ENCODE assay signal across 22 cellular contexts in the genomic region with DNA sequence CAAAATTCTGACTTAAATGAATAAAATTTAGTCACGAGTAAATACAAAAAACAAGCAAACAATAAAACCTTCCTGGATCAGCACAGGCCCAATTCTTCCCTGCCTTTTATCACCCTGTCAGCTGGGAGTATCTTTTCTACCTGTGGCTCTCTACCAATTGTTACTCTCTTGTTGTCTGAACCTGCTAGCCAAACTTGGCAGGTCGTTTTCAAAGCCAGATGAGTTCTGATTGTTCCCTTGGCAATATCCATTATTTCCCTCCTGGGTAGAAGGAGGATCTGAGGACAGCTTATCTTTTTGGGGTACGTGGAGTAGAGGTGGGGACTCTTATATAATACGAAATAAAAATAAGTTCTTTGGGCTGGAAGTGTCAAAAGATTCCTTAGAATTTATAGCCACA.
"Had no signal": no experiment of that assay in that cellular context is flagged by ENCODE, and none has a peak within 500 bp of the region (broad histone marks: within the 10 kb centered on the region; RNA-seq: fewer than 3 reads in every experiment).

No MANE protein-coding gene starts in this region.

- H3K27ac Mint-ChIP-seq: activated CD4-positive, alpha-beta T cell treated with anti-CD3 and anti-CD28 coated beads, Interleukin-2, amount 10 ng/mL, durations not matched to agents 7 days and 5 days; nephron; T-helper 2 cell treated with Interferon-gamma antibody and Interleukin-4, amounts not matched to agents 5 μg/mL and 100 μg/mL, for 36 hours had no signal

- H3K27ac ChIP-seq: epithelial cell of prostate, neutrophil, ovary, prostate gland, spleen, VCaP had no signal

- H3K27me3 Mint-ChIP-seq: activated CD4-positive, alpha-beta T cell treated with anti-CD3 and anti-CD28 coated beads, Interleukin-2, amount 10 ng/mL, durations not matched to agents 7 days and 5 days; brain had no signal

- ATAC-seq: activated CD4-positive, CD25-positive, alpha-beta regulatory T cell treated with anti-CD3 and anti-CD28 coated beads, Interleukin-2, amount 50 U/mL, for 24 hours; activated T-cell treated with anti-CD3 and anti-CD28 coated beads, Interleukin-2, amount 50 U/mL, for 4 hours had no signal

- H3K4me3 Mint-ChIP-seq: activated CD4-positive, alpha-beta T cell treated with anti-CD3 and anti-CD28 coated beads, Interleukin-2, amount 10 ng/mL, durations not matched to agents 7 days and 5 days; activated T-cell treated with anti-CD3 and anti-CD28 coated beads, Interleukin-2, amount 50 U/mL, for 4 hours; brain; immature natural killer cell; nephron; T-helper 2 cell treated with Interferon-gamma antibody and Interleukin-4, amounts not matched to agents 5 μg/mL and 100 μg/mL, for 36 hours had no signal

- H3K27me3 ChIP-seq: neutrophil, ovary, spleen had no signal

- H3K4me3 ChIP-seq: coronary artery, ovary, prostate gland, spleen had no signal

- DNase-seq: activated CD4-positive, alpha-beta T cell treated with anti-CD3 and anti-CD28 coated beads, Interleukin-2, amount 10 ng/mL, durations not matched to agents 7 days and 5 days; activated CD8-positive, alpha-beta memory T cell treated with anti-CD3 and anti-CD28 coated beads, Interleukin-2, amount 50 U/mL, for 4 hours; activated naive CD4-positive, alpha-beta T cell treated with Interleukin-2 at 50 U/mL for 16 hours; activated T-cell treated with anti-CD3 and anti-CD28 coated beads, Interleukin-2, amount 50 U/mL, for 4 hours; amygdala; immature natural killer cell; ovary; SIG-M5; SK-N-SH; spleen; stimulated activated CD4-positive, alpha-beta T cell treated with anti-CD3 and anti-CD28 coated beads, Interleukin-4, amount 100 ng/mL, for 1 hour; stimulated activated naive CD4-positive, alpha-beta T cell; trophoblast cell had no signal

- H3K9me3 Mint-ChIP-seq: activated CD4-positive, alpha-beta T cell treated with anti-CD3 and anti-CD28 coated beads, Interleukin-2, amount 10 ng/mL, durations not matched to agents 7 days and 5 days; activated T-cell treated with anti-CD3 and anti-CD28 coated beads, Interleukin-2, amount 50 U/mL, for 4 hours; brain; immature natural killer cell; nephron; T-helper 2 cell treated with Interferon-gamma antibody and Interleukin-4, amounts not matched to agents 5 μg/mL and 100 μg/mL, for 36 hours had no signal

- H3K4me1 Mint-ChIP-seq: activated CD4-positive, alpha-beta T cell treated with anti-CD3 and anti-CD28 coated beads, Interleukin-2, amount 10 ng/mL, durations not matched to agents 7 days and 5 days; brain; immature natural killer cell had no signal
